ENCODE assay signal across 5 cellular contexts in genomic region chr21:21737186-21737585, GRCh38.
"Had no signal": no experiment of that assay in that cellular context is flagged by ENCODE, and none has a peak within 500 bp of the region (broad histone marks: within the 10 kb centered on the region; RNA-seq: fewer than 3 reads in every experiment).

No MANE protein-coding gene starts in this region.

- DNase-seq: GM23248, GOT3, H7, HFFc6, KBM-7 had no signal
